28 cellular contexts compared by ENCODE assay signal in the genomic region with DNA sequence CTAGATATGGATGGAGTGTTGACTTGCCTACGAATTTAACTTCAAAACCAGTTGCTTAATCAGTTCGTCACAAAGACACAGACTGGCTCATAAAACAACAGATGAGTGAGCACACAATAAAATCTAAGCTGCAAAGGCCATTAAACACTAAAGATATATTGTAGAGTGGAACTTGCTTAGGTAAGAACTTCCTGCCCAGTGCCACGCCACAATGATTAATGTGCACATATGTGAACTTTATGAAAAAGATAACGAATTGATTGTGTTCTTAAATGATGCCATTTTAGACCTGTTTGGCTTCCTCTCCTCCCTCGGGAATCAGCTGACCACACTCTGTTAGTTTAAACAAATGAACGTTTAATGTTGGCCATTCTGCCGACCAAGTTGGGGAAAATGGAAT.
DNase-seq lines count a peak whose midpoint lies in the region; FAIRE-seq and TF ChIP-seq lines count a peak whose summit lies in the region.
"Had no signal": no experiment of that assay in that cellular context is flagged by ENCODE, and none has a peak within 500 bp of the region (broad histone marks: within the 10 kb centered on the region; RNA-seq: fewer than 3 reads in every experiment).

No MANE protein-coding gene starts in this region.

- H3K4me3 ChIP-seq in tibial artery, result no peak overlapping the region
- H3K4me3 ChIP-seq: body of pancreas, left lung, thoracic aorta, vagina had no signal

- no peaks in the 10 kb centered on the region for H3K36me3 ChIP-seq in tibial artery
- H3K36me3 ChIP-seq: left lung, thoracic aorta, vagina had no signal

- intact Hi-C loops in tibial artery (cut with DNase I; ENCODE audit: low total_unique reads), result no loop called here

- no peak overlapping the region for H3K27ac ChIP-seq in tibial artery
- H3K27ac ChIP-seq: body of pancreas, left lung, parathyroid adenoma, thoracic aorta, vagina had no signal

- in situ Hi-C loops in KBM-7 (cut with MboI; ENCODE audit: low pct_unique_long_range_greater_than_20kb, low sequenced_read_pairs), result loop anchor here (25.0 kb wide), 1 partner anchor 90 kb away; no protein-coding TSS in a partner anchor

- H3K9me3 ChIP-seq in tibial artery, result no peaks in the 10 kb centered on the region
- H3K9me3 ChIP-seq: body of pancreas, left lung, thoracic aorta, vagina had no signal

- TF ChIP-seq CTCF in D721Med (IDR thresholded peaks at IDR 0.05; ENCODE audit: insufficient read depth, missing control alignments) (no peak), tibial artery (IDR thresholded peaks at IDR 0.05) (no peak)

- no peaks in the 10 kb centered on the region for H3K4me1 ChIP-seq in tibial artery
- H3K4me1 ChIP-seq: body of pancreas, left lung, parathyroid adenoma, vagina had no signal

- FAIRE-seq in D721Med (lab: Jason Lieb, UNC), result peak; percentile 41
- FAIRE-seq: GM12891, RCC 7860 had no signal

- DNase-seq in D721Med (ENCODE audit: insufficient read length, low spot score) (no peak), KBM-7 (peak; percentile 38), dermis microvascular lymphatic vessel endothelial cell (ENCODE audit: low read depth in 2 of 2) (peak; percentile 2 to 26), lung microvascular endothelial cell (ENCODE audit: low read depth in 2 of 2) (peak; percentile 14 to 36), NK-92 (lab: John Stamatoyannopoulos, UW; ENCODE audit: unreplicated experiment) (no peak), tibial artery (no peak), OCI-M1 (lab: John Stamatoyannopoulos, UW) (no peak)
- no peak for DNase-seq in activated naive CD4-positive, alpha-beta T cell treated with anti-CD3 and anti-CD28 coated beads, Interleukin-2, amount 50 U/mL, for 16 hours
- DNase-seq: activated CD4-positive, alpha-beta memory T cell treated with anti-CD3 and anti-CD28 coated beads, Interleukin-2, amount 10 ng/mL, durations not matched to agents 7 days and 5 days; activated CD8-positive, alpha-beta memory T cell treated with anti-CD3 and anti-CD28 coated beads, Interleukin-2, amount 50 U/mL, for 48 hours; activated naive CD4-positive, alpha-beta T cell treated with Interleukin-2 at 50 U/mL for 16 hours; body of pancreas; CD4-positive, alpha-beta memory T cell; DMS 273 treated with DMSO at 0.1 percent for 48 hours; HCEC 1CT; left lung; NCI-H1105; NCI-H187 treated with DMSO at 0.1 percent for 48 hours; NCI-H2171; right cardiac atrium; SHP77 treated with DMSO at 0.1 percent for 48 hours; stimulated activated CD8-positive, alpha-beta memory T cell treated with anti-CD3 and anti-CD28 coated beads, Interleukin-4, amount 100 ng/mL, for 48 hours; stimulated activated naive CD8-positive, alpha-beta T cell treated with anti-CD3 and anti-CD28 coated beads, Interleukin-15, amount 100 ng/mL, for 72 hours had no signal

- H3K27me3 ChIP-seq in tibial artery, result no peaks in the 10 kb centered on the region
- H3K27me3 ChIP-seq: body of pancreas, left lung, vagina had no signal

Comparison
In these comparisons a context has a peak if more than half of its experiments do, and no peak if none do; other contexts are left out.
1. DNase-seq: peak in KBM-7 (single experiment), dermis microvascular lymphatic vessel endothelial cell (2 of 2) and lung microvascular endothelial cell (2 of 2); none in D721Med (single experiment), NK-92 (single experiment), tibial artery (0 of 2), OCI-M1 (single experiment) and activated naive CD4-positive, alpha-beta T cell treated with anti-CD3 and anti-CD28 coated beads, Interleukin-2, amount 50 U/mL, for 16 hours (single experiment).